17 cellular contexts compared by ENCODE assay signal in the genomic region with DNA sequence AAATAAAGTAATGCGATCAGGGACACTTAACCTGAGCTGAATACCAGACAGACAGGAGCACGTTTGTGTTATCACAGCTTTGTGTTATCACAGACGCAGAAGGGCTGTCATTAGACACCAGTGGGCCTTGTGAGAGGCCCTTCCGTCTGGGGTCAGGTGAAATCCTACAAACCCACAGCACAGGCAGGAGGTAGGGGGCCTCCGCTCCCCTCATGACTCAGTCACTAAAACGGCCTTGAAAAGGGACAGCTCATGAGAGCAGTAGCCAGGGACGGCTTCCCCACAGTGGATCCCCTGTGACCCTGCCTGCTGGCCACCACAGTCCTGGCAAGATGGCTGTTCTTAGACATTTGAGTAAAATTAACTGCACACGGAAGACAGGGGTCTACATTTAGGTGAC.
DNase-seq lines count a peak whose midpoint lies in the region; ATAC-seq and TF ChIP-seq lines count a peak whose summit lies in the region.
"Had no signal": no experiment of that assay in that cellular context is flagged by ENCODE, and none has a peak within 500 bp of the region (broad histone marks: within the 10 kb centered on the region; RNA-seq: fewer than 3 reads in every experiment).

No MANE protein-coding gene starts in this region.

- H3K4me3 Mint-ChIP-seq in chondrocyte (ENCODE audit: unreplicated experiment) = no peak overlapping the region
- H3K4me3 Mint-ChIP-seq: CD4-positive, CD25-positive, alpha-beta regulatory T cell; CD8-positive, alpha-beta memory T cell had no signal

- TF ChIP-seq CTCF in chondrocyte (IDR thresholded peaks at IDR 0.05) = no peak

- H3K9me3 Mint-ChIP-seq in chondrocyte (ENCODE audit: low read depth) = peaks cover 9% of the 10 kb centered on the region
- H3K9me3 Mint-ChIP-seq: CD4-positive, CD25-positive, alpha-beta regulatory T cell had no signal

- H3K27ac Mint-ChIP-seq in chondrocyte (ENCODE audit: unreplicated experiment) = no peak overlapping the region
- H3K27ac Mint-ChIP-seq: CD4-positive, CD25-positive, alpha-beta regulatory T cell; CD8-positive, alpha-beta memory T cell had no signal

- no peaks in the 10 kb centered on the region for H3K36me3 Mint-ChIP-seq in chondrocyte (ENCODE audit: low read depth)
- H3K36me3 Mint-ChIP-seq: CD4-positive, CD25-positive, alpha-beta regulatory T cell; CD8-positive, alpha-beta memory T cell had no signal

- intact Hi-C loops in posterior vena cava (cut with DNase I) = no loop called here

- DNase-seq in chondrocyte (ENCODE audit: low spot score) = peak; percentile 72
- peak; percentile 81 for DNase-seq in mesenteric fat pad (ENCODE audit: low spot score)
- peak; percentile 32 for DNase-seq in posterior vena cava (ENCODE audit: low spot score)
- no peak for DNase-seq in HUDEP-2 (lab: John Stamatoyannopoulos, UW; ENCODE audit: unreplicated experiment in 76 of 76)
- DNase-seq in SIG-M5 (lab: John Stamatoyannopoulos, UW) = no peak
- DNase-seq in activated CD4-positive, alpha-beta T cell treated with anti-CD3 and anti-CD28 coated beads for 48 hours = no peak
- DNase-seq: BE2C; C1 segment of cervical spinal cord; CD4-positive, CD25-positive, alpha-beta regulatory T cell; COR-L47; DMS 273 treated with DMSO at 0.1 percent for 48 hours; DMS53; DND-41; EL; IMR-90 had no signal

- no peaks in the 10 kb centered on the region for H3K4me1 Mint-ChIP-seq in chondrocyte (ENCODE audit: low read depth)
- H3K4me1 Mint-ChIP-seq: CD4-positive, CD25-positive, alpha-beta regulatory T cell; CD8-positive, alpha-beta memory T cell had no signal

- H3K27me3 Mint-ChIP-seq in chondrocyte (ENCODE audit: low read depth) = peaks cover 1% of the 10 kb centered on the region
- H3K27me3 Mint-ChIP-seq: CD4-positive, CD25-positive, alpha-beta regulatory T cell had no signal

- ATAC-seq in HG02610 (IDR thresholded peaks at IDR 0.05; ENCODE audit: unreplicated experiment) = no peak

Comparison
In these comparisons a context has a peak if more than half of its experiments do, and no peak if none do; other contexts are left out.
1. DNase-seq: peak in chondrocyte (single experiment), mesenteric fat pad (single experiment) and posterior vena cava (single experiment); none in HUDEP-2 (0 of 76), SIG-M5 (single experiment) and activated CD4-positive, alpha-beta T cell treated with anti-CD3 and anti-CD28 coated beads for 48 hours (single experiment).